ENCODE assay signal across 13 cellular contexts in the genomic region with DNA sequence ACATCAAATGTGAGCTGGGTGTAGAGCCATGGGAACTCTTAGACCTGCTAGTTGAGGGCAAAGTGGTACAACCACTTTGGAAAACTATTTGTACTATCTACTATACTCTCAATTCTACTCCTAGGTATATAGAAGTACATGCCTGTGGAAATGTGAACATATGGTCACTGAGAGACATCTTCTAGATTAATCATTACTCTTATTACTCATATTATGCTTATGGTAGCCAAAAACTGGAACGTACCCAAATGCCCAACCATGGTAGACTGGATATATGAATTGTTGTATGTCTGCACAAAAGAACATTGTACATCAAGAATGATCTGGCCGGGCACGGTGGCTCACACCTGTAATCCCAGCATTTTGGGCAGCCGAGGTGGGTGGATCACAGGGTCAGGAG. TPM values are rescaled to one million over a fixed set of nuclear protein-coding genes. Genes with fewer than 3 reads are reported as not detected.
DNase-seq lines count a peak whose midpoint lies in the region; ATAC-seq and TF ChIP-seq lines count a peak whose summit lies in the region.
"Had no signal": no experiment of that assay in that cellular context is flagged by ENCODE, and none has a peak within 500 bp of the region (broad histone marks: within the 10 kb centered on the region; RNA-seq: fewer than 3 reads in every experiment).

No MANE protein-coding gene starts in this region.

- no peaks in the 10 kb centered on the region for H3K9me3 ChIP-seq in BE2C
- H3K9me3 ChIP-seq: sigmoid colon had no signal

- DNase-seq in activated naive CD4-positive, alpha-beta T cell treated with anti-CD3 and anti-CD28 coated beads for 36 hours = no peak
- DNase-seq in activated naive CD4-positive, alpha-beta T cell treated with anti-CD3 and anti-CD28 coated beads, Interleukin-2, amount 50 U/mL, for 72 hours (ENCODE audit: low spot score in 2 of 2) = no peak
- no peak for DNase-seq in RWPE1 (ENCODE audit: low spot score)
- peak; percentile 18 to 37 for DNase-seq in foreskin fibroblast
- no peak for DNase-seq in substantia nigra (lab: John Stamatoyannopoulos, UW)
- DNase-seq in BE2C = no peak
- DNase-seq: GDM1, MM.1S, NCI-H226, sigmoid colon had no signal

- H3K27ac ChIP-seq in RWPE1 = peak overlapping the region; percentile 11; the same call in 1 of the 2 replicates
- no peak overlapping the region for H3K27ac ChIP-seq in substantia nigra (ENCODE audit: low read depth, low read length, poor library complexity, severe bottlenecking)
- H3K27ac ChIP-seq: sigmoid colon had no signal

- peak overlapping the region; percentile 80 for H3K4me3 Mint-ChIP-seq in activated naive CD4-positive, alpha-beta T cell treated with anti-CD3 and anti-CD28 coated beads for 36 hours
- H3K4me3 Mint-ChIP-seq in stimulated activated memory B cell treated with anti-CD40 and anti-IgM and Interleukin-4, amounts not matched to agents 10 μg/mL and 1 μg/mL and 100 μg/mL, for 72 hours = peak overlapping the region; percentile 39

- peaks cover 40% of the 10 kb centered on the region for H3K36me3 ChIP-seq in BE2C

- no peak for ATAC-seq in activated naive CD4-positive, alpha-beta T cell treated with anti-CD3 and anti-CD28 coated beads, Interleukin-2, amount 50 U/mL, for 72 hours
- no peak for ATAC-seq in stimulated activated memory B cell treated with anti-CD40 and anti-IgM and Interleukin-4, amounts not matched to agents 10 μg/mL and 1 μg/mL and 100 μg/mL, for 72 hours
- ATAC-seq in GM18870 (IDR thresholded peaks at IDR 0.05; ENCODE audit: unreplicated experiment) = no peak
- ATAC-seq: Panc1 had no signal

- no peaks in the 10 kb centered on the region for H3K27me3 Mint-ChIP-seq in activated naive CD4-positive, alpha-beta T cell treated with anti-CD3 and anti-CD28 coated beads for 36 hours (ENCODE audit: low read depth)
- no peaks in the 10 kb centered on the region for H3K27me3 Mint-ChIP-seq in stimulated activated memory B cell treated with anti-CD40 and anti-IgM and Interleukin-4, amounts not matched to agents 10 μg/mL and 1 μg/mL and 100 μg/mL, for 72 hours

- no peaks in the 10 kb centered on the region for H3K9me3 Mint-ChIP-seq in activated naive CD4-positive, alpha-beta T cell treated with anti-CD3 and anti-CD28 coated beads for 36 hours
- no peaks in the 10 kb centered on the region for H3K9me3 Mint-ChIP-seq in activated naive CD4-positive, alpha-beta T cell treated with anti-CD3 and anti-CD28 coated beads, Interleukin-2, amount 50 U/mL, for 72 hours
- H3K9me3 Mint-ChIP-seq in stimulated activated memory B cell treated with anti-CD40 and anti-IgM and Interleukin-4, amounts not matched to agents 10 μg/mL and 1 μg/mL and 100 μg/mL, for 72 hours = no peaks in the 10 kb centered on the region

- intact Hi-C loops in activated naive CD4-positive, alpha-beta T cell treated with anti-CD3 and anti-CD28 coated beads for 36 hours (cut with micrococcal nuclease) = loop anchor here (5.0 kb wide), 2 partner anchors 52 to 72 kb away; partner anchors contain the start of genes FN3KRP and RAB40B

- CTCF ChIA-PET in activated naive CD4-positive, alpha-beta T cell treated with anti-CD3 and anti-CD28 coated beads for 36 hours (lab: Charles Lee) = no interaction called here
- CTCF ChIA-PET in RWPE1 (lab: Yijun Ruan, JAX) = no interaction called here

- POLR2A ChIA-PET in RWPE1 (lab: Yijun Ruan, JAX; ENCODE audit: low non-redundant PET) = no interaction called here

- H3K27me3 ChIP-seq in BE2C = no peaks in the 10 kb centered on the region
- H3K27me3 ChIP-seq: sigmoid colon had no signal

- peaks cover 30% of the 10 kb centered on the region for H3K4me1 Mint-ChIP-seq in activated naive CD4-positive, alpha-beta T cell treated with anti-CD3 and anti-CD28 coated beads for 36 hours (ENCODE audit: low read depth)
- H3K4me1 Mint-ChIP-seq in stimulated activated memory B cell treated with anti-CD40 and anti-IgM and Interleukin-4, amounts not matched to agents 10 μg/mL and 1 μg/mL and 100 μg/mL, for 72 hours = peaks cover 40% of the 10 kb centered on the region

- no peak overlapping the region for H3K27ac Mint-ChIP-seq in activated naive CD4-positive, alpha-beta T cell treated with anti-CD3 and anti-CD28 coated beads for 36 hours
- no peak overlapping the region for H3K27ac Mint-ChIP-seq in activated naive CD4-positive, alpha-beta T cell treated with anti-CD3 and anti-CD28 coated beads, Interleukin-2, amount 50 U/mL, for 72 hours
- H3K27ac Mint-ChIP-seq in stimulated activated memory B cell treated with anti-CD40 and anti-IgM and Interleukin-4, amounts not matched to agents 10 μg/mL and 1 μg/mL and 100 μg/mL, for 72 hours = no peak overlapping the region

- H3K4me3 ChIP-seq in foreskin fibroblast (ENCODE audit: low read depth in 1 of 2, low read length in 2 of 2) = no peak overlapping the region
- no peak overlapping the region for H3K4me3 ChIP-seq in BE2C (ENCODE audit: low read depth, low read length)
- H3K4me3 ChIP-seq: sigmoid colon had no signal

- TF ChIP-seq CTCF in RWPE1 (conservative IDR thresholded peaks at IDR 0.05; ENCODE audit: low read depth) (no peak), foreskin fibroblast (IDR thresholded peaks at IDR 0.05; ENCODE audit: low read depth, low read length) (no peak), BE2C (IDR thresholded peaks at IDR 0.05; ENCODE audit: low read depth, low read length) (no peak)

- H3K36me3 Mint-ChIP-seq in activated naive CD4-positive, alpha-beta T cell treated with anti-CD3 and anti-CD28 coated beads for 36 hours (ENCODE audit: low read depth) = peaks cover 19% of the 10 kb centered on the region
- peaks cover 13 to 17% of the 10 kb centered on the region in 2 donors for H3K36me3 Mint-ChIP-seq in activated naive CD4-positive, alpha-beta T cell treated with anti-CD3 and anti-CD28 coated beads, Interleukin-2, amount 50 U/mL, for 72 hours
- peaks cover 35% of the 10 kb centered on the region for H3K36me3 Mint-ChIP-seq in stimulated activated memory B cell treated with anti-CD40 and anti-IgM and Interleukin-4, amounts not matched to agents 10 μg/mL and 1 μg/mL and 100 μg/mL, for 72 hours

- H3K4me1 ChIP-seq in BE2C = peaks cover 4% of the 10 kb centered on the region; the same call in 1 of the 2 replicates

RNA-seq across cellular contexts. Expression of gene WDR45B, which starts 2.7 kb away (rescaled TPM):
- total RNA-seq in activated naive CD4-positive, alpha-beta T cell treated with anti-CD3 and anti-CD28 coated beads for 36 hours = 10 to 100 TPM; 23.2 to 25.0 TPM
- 10 to 100 TPM; 33.9 to 89.9 TPM for total RNA-seq in activated naive CD4-positive, alpha-beta T cell treated with anti-CD3 and anti-CD28 coated beads, Interleukin-2, amount 50 U/mL, for 72 hours
- 200 TPM for polyA plus RNA-seq in BE2C (2012; ENCODE audit: insufficient read depth, insufficient read length, low read depth)

RNA-seq across cellular contexts. Expression of gene RAB40B, which starts 53.0 kb away (rescaled TPM):
- total RNA-seq in activated naive CD4-positive, alpha-beta T cell treated with anti-CD3 and anti-CD28 coated beads for 36 hours = under 1 TPM; 0.42 to 0.52 TPM
- 1 to 10 TPM; 1.7 to 2.8 TPM for total RNA-seq in activated naive CD4-positive, alpha-beta T cell treated with anti-CD3 and anti-CD28 coated beads, Interleukin-2, amount 50 U/mL, for 72 hours
- 6.6 TPM for polyA plus RNA-seq in BE2C (2012; ENCODE audit: insufficient read depth, insufficient read length, low read depth)

Comparison
In these comparisons a context has a peak if more than half of its experiments do, and no peak if none do; other contexts are left out.
1. DNase-seq: peak in foreskin fibroblast (2 of 2); none in activated naive CD4-positive, alpha-beta T cell treated with anti-CD3 and anti-CD28 coated beads for 36 hours (single experiment), activated naive CD4-positive, alpha-beta T cell treated with anti-CD3 and anti-CD28 coated beads, Interleukin-2, amount 50 U/mL, for 72 hours (0 of 2), RWPE1 (single experiment), substantia nigra (0 of 49) and BE2C (single experiment).